Comparison of ENCODE assay signal across 13 cellular contexts in genomic region chr15:65008989-65009388, GRCh38. TPM values are rescaled to one million over a fixed set of nuclear protein-coding genes. Genes with fewer than 3 reads are reported as not detected.
A peak's percentile ranks its signal among the peaks of the same experiment; 100 is the strongest.
DNase-seq lines count a peak whose midpoint lies in the region; ATAC-seq, FAIRE-seq and TF ChIP-seq lines count a peak whose summit lies in the region.
"Had no signal": no experiment of that assay in that cellular context is flagged by ENCODE, and none has a peak within 500 bp of the region (broad histone marks: within the 10 kb centered on the region; RNA-seq: fewer than 3 reads in every experiment).

No MANE protein-coding gene starts in this region.

- intact Hi-C loops in stomach (cut with DNase I; ENCODE audit: low total_unique reads): no loop called here

- H3K36me3 Mint-ChIP-seq in activated T-cell treated with anti-CD3 and anti-CD28 coated beads, Interleukin-2, amount 50 U/mL, for 72 hours (ENCODE audit: insufficient read depth in 2 of 2): peaks cover 6 to 17% of the 10 kb centered on the region in 2 donors

- peaks cover 0 to 4% (median 0%) of the 10 kb centered on the region in 4 donors for H3K4me1 ChIP-seq in stomach
- H3K4me1 ChIP-seq: testis had no signal

- 61 to 75% (median 75%) methylated on average over 2 of the region's 2 CpGs for WGBS in stomach, 5 donors

- H3K36me3 ChIP-seq in stomach: peaks cover 10 to 63% (median 50%) of the 10 kb centered on the region in 4 donors

- no peak overlapping the region for H3K27ac ChIP-seq in stomach
- H3K27ac ChIP-seq: testis had no signal

- no peak for TF ChIP-seq CTCF in stomach (IDR thresholded peaks at IDR 0.05)

- peaks cover 0 to 4% of the 10 kb centered on the region in 2 donors for H3K9me3 Mint-ChIP-seq in activated T-cell treated with anti-CD3 and anti-CD28 coated beads, Interleukin-2, amount 50 U/mL, for 72 hours

- no peaks in the 10 kb centered on the region for H3K4me1 Mint-ChIP-seq in activated T-cell treated with anti-CD3 and anti-CD28 coated beads, Interleukin-2, amount 50 U/mL, for 72 hours (ENCODE audit: low read depth)

- no peaks in the 10 kb centered on the region for H3K27me3 ChIP-seq in stomach
- H3K27me3 ChIP-seq: testis had no signal

- H3K9me3 ChIP-seq in stomach: peaks cover 0 to 9% (median 5%) of the 10 kb centered on the region in 4 donors
- H3K9me3 ChIP-seq: testis had no signal

- TF ChIP-seq POLR2A in stomach (IDR thresholded peaks at IDR 0.05): no peak

- ATAC-seq in activated T-cell treated with anti-CD3 and anti-CD28 coated beads, Interleukin-2, amount 50 U/mL, for 72 hours (replicated peaks in 1 of 2): no peak
- ATAC-seq: T-cell had no signal

- DNase-seq in activated T-cell treated with anti-CD3 and anti-CD28 coated beads, Interleukin-2, amount 50 U/mL, for 72 hours: no peak
- no peak for DNase-seq in activated T-cell treated with anti-CD3 and anti-CD28 coated beads, Interleukin-2, amount 50 U/mL, for 1 hour
- DNase-seq in NOMO-1 treated with DMSO at 0.1 percent for 48 hours (lab: John Stamatoyannopoulos, UW; ENCODE audit: unreplicated experiment) (peak; percentile 90), dermis blood vessel endothelial cell (peak; percentile 18), urothelium cell line (ENCODE audit: low spot score) (no peak), H4 (ENCODE audit: low spot score) (no peak), stomach (no peak)
- DNase-seq in effector CD4-positive, alpha-beta T cell: no peak
- DNase-seq: NCI-H2171, T-cell, testis had no signal

- peak; percentile 27 for FAIRE-seq in urothelium cell line (lab: Jason Lieb, UNC)
- FAIRE-seq: astrocyte had no signal

- no peak for TF ChIP-seq EP300 in stomach (IDR thresholded peaks at IDR 0.05)

- H3K27me3 Mint-ChIP-seq in activated T-cell treated with anti-CD3 and anti-CD28 coated beads, Interleukin-2, amount 50 U/mL, for 72 hours (ENCODE audit: low read depth): no peaks in the 10 kb centered on the region
- H3K27me3 Mint-ChIP-seq: T-cell had no signal

- H3K4me3 ChIP-seq in stomach: no peak overlapping the region
- H3K4me3 ChIP-seq: testis had no signal

- H3K27ac Mint-ChIP-seq in activated T-cell treated with anti-CD3 and anti-CD28 coated beads, Interleukin-2, amount 50 U/mL, for 72 hours: peak overlapping the region; percentile 38
- H3K27ac Mint-ChIP-seq: T-cell had no signal

- no peak overlapping the region for H3K4me3 Mint-ChIP-seq in activated T-cell treated with anti-CD3 and anti-CD28 coated beads, Interleukin-2, amount 50 U/mL, for 72 hours
- H3K4me3 Mint-ChIP-seq: T-cell had no signal

RNA-seq across cellular contexts. Expression of gene SPG21, which starts 19.3 kb away (rescaled TPM):
- total RNA-seq in activated T-cell treated with anti-CD3 and anti-CD28 coated beads, Interleukin-2, amount 50 U/mL, for 72 hours: 10 to 100 TPM; 52.2 to 57.9 TPM
- 77.3 and 84.7 TPM in 2 replicates for total RNA-seq in dermis blood vessel endothelial cell
- total RNA-seq in H4 (2014; rRNA removed; shearing (Covaris generic)): 63.9 and 91.3 TPM in 2 replicates
- total RNA-seq in stomach: 100 to 1,000 TPM in 1 of 5 donors, 10 to 100 TPM in 4; 21.6 to 129 (median 68.2) TPM
- polyA plus RNA-seq in stomach: 10 to 100 TPM; 61.6 to 68.7 (median 67.7) TPM

RNA-seq across cellular contexts. Expression of gene MTFMT, which starts 20.4 kb away (rescaled TPM):
- 10 to 100 TPM; 12.9 to 18.2 TPM for total RNA-seq in activated T-cell treated with anti-CD3 and anti-CD28 coated beads, Interleukin-2, amount 50 U/mL, for 72 hours
- total RNA-seq in dermis blood vessel endothelial cell (29.8 and 34.8 TPM in 2 replicates), stomach (100 to 1,000 TPM in 1 of 5 donors, 10 to 100 TPM in 2, 1 to 10 TPM in 1, not detected in 1; 9.7 to 105 (median 20.2) TPM)
- total RNA-seq in H4 (2014; rRNA removed; shearing (Covaris generic)): 18.3 and 22.7 TPM in 2 replicates
- polyA plus RNA-seq in stomach: 10 to 100 TPM in 1 of 3 donors, 1 to 10 TPM in 2; 5.3 to 12.0 (median 6.1) TPM

RNA-seq across cellular contexts. Expression of gene SLC51B, which starts 36.2 kb away (rescaled TPM):
- total RNA-seq in activated T-cell treated with anti-CD3 and anti-CD28 coated beads, Interleukin-2, amount 50 U/mL, for 72 hours: not detected
- total RNA-seq in dermis blood vessel endothelial cell: not detected in 2 replicates
- total RNA-seq in H4 (2014; rRNA removed; shearing (Covaris generic)): not detected in 2 replicates
- total RNA-seq in stomach: 10 to 100 TPM in 1 of 5 donors, not detected in 4; 19.7 TPM
- under 1 TPM in 2 of 3 donors, not detected in 1; 0.38 to 0.62 TPM for polyA plus RNA-seq in stomach
- total RNA-seq: astrocyte, osteoblast, T-cell had no signal

RNA-seq across cellular contexts. Expression of gene RASL12, which starts 58.8 kb away (rescaled TPM):
- not detected for total RNA-seq in activated T-cell treated with anti-CD3 and anti-CD28 coated beads, Interleukin-2, amount 50 U/mL, for 72 hours
- total RNA-seq in dermis blood vessel endothelial cell (not detected in 2 replicates), stomach (10 to 100 TPM in 2 of 5 donors, 1 to 10 TPM in 2, under 1 TPM in 1; 0.58 to 27.7 (median 9.6) TPM)
- 0.04 and 0.25 TPM in 2 replicates for total RNA-seq in H4 (2014; rRNA removed; shearing (Covaris generic))
- polyA plus RNA-seq in stomach: 10 to 100 TPM in 2 of 3 donors, 1 to 10 TPM in 1; 7.0 to 17.1 (median 12.2) TPM

Comparison
In these comparisons a context has a peak if more than half of its experiments do, and no peak if none do; other contexts are left out.
1. DNase-seq: peak in NOMO-1 treated with DMSO at 0.1 percent for 48 hours (single experiment) and dermis blood vessel endothelial cell (single experiment); none in activated T-cell treated with anti-CD3 and anti-CD28 coated beads, Interleukin-2, amount 50 U/mL, for 72 hours (0 of 2), activated T-cell treated with anti-CD3 and anti-CD28 coated beads, Interleukin-2, amount 50 U/mL, for 1 hour (single experiment), urothelium cell line (single experiment), H4 (single experiment), stomach (single experiment) and effector CD4-positive, alpha-beta T cell (single experiment).